8 cellular contexts compared by ENCODE assay signal in genomic region chr7:138979988-138980574, GRCh38. TPM values are rescaled to one million over a fixed set of nuclear protein-coding genes. Genes with fewer than 3 reads are reported as not detected.
DNase-seq lines count a peak whose midpoint lies in the region; ATAC-seq, FAIRE-seq and TF ChIP-seq lines count a peak whose summit lies in the region.

No MANE protein-coding gene starts in this region.

- peaks cover 39% of the 10 kb centered on the region for H3K4me1 ChIP-seq in HUES6 (ENCODE audit: control insufficient read depth, insufficient read depth, low read length)

- DNase-seq in AG10803 (ENCODE audit: low read depth): peak; percentile 18
- DNase-seq in bronchial epithelial cell (ENCODE audit: low read depth): peak; percentile 21
- peak; percentile 34 for DNase-seq in myocyte (ENCODE audit: low read depth)
- no peak for DNase-seq in NCI-H2107 treated with DMSO at 0.1 percent for 48 hours (lab: John Stamatoyannopoulos, UW; ENCODE audit: unreplicated experiment)
- DNase-seq in NCI-H1930 (lab: John Stamatoyannopoulos, UW): no peak

- H3K36me3 ChIP-seq in HUES6 (ENCODE audit: control insufficient read depth, insufficient read depth, low read length) (no peaks in the 10 kb centered on the region), bronchial epithelial cell (ENCODE audit: control insufficient read depth, insufficient read depth, low read length) (no peaks in the 10 kb centered on the region)

- ATAC-seq in HG03045 (IDR thresholded peaks at IDR 0.05; ENCODE audit: unreplicated experiment): no peak
- ATAC-seq in GM19035 (IDR thresholded peaks at IDR 0.05; ENCODE audit: unreplicated experiment): no peak

- TF ChIP-seq CTCF in AG10803 (conservative IDR thresholded peaks at IDR 0.05; ENCODE audit: low read length) (no peak), bronchial epithelial cell (IDR thresholded peaks at IDR 0.05; ENCODE audit: insufficient read depth, low read length, severe bottlenecking) (no peak)

- peak overlapping the region; percentile 72 for H3K4me3 ChIP-seq in AG10803 (ENCODE audit: low read length)
- peak overlapping the region; percentile 86 for H3K4me3 ChIP-seq in HUES6 (ENCODE audit: low read depth, low read length)
- peak overlapping the region; percentile 46 for H3K4me3 ChIP-seq in bronchial epithelial cell (ENCODE audit: low read depth, low read length)

- H3K27ac ChIP-seq in HUES6 (ENCODE audit: low read depth, low read length): no peak overlapping the region

- H3K9me3 ChIP-seq in HUES6 (ENCODE audit: control insufficient read depth, insufficient read depth, low read depth, low read length): no peaks in the 10 kb centered on the region

- no peak for FAIRE-seq in bronchial epithelial cell (lab: Jason Lieb, UNC)

- H3K27me3 ChIP-seq in HUES6 (ENCODE audit: control insufficient read depth, insufficient read depth, low read length): peaks cover 24% of the 10 kb centered on the region
- H3K27me3 ChIP-seq in bronchial epithelial cell (ENCODE audit: control insufficient read depth, insufficient read depth, low read length): peaks cover 6% of the 10 kb centered on the region

- H3K9ac ChIP-seq in HUES6 (ENCODE audit: low read length): peak overlapping the region; percentile 77

RNA-seq across cellular contexts. Expression of gene KIAA1549, which starts 1.1 kb away (rescaled TPM):
- total RNA-seq in bronchial epithelial cell (0.13 and 0.26 TPM in 2 replicates), myocyte (11.9 and 16.0 TPM in 2 replicates)
- 15.0 TPM for polyA plus RNA-seq in myocyte (2012)

RNA-seq across cellular contexts. Expression of gene ZC3HAV1L, which starts 55.8 kb away (rescaled TPM):
- total RNA-seq in bronchial epithelial cell: 6.3 and 11.1 TPM in 2 replicates
- 16.1 and 31.5 TPM in 2 replicates for total RNA-seq in myocyte
- 12.7 TPM for polyA plus RNA-seq in myocyte (2012)

Comparison
In these comparisons a context has a peak if more than half of its experiments do, and no peak if none do; other contexts are left out.
1. DNase-seq: peak in AG10803 (single experiment), bronchial epithelial cell (single experiment) and myocyte (single experiment); none in NCI-H2107 treated with DMSO at 0.1 percent for 48 hours (single experiment) and NCI-H1930 (0 of 2).
2. RNA of gene KIAA1549, which starts 1.1 kb away (total RNA-seq): 11.9 to 16.0 TPM in myocyte; 0.13 to 0.26 TPM in bronchial epithelial cell; every median in the first group is over 10 times any median in the second.
3. Peak in every context shown above with its lines, with median percentiles within 50 percentile points of each other: H3K4me3 ChIP-seq.